In genomic region chr16:47666434-47666833, GRCh38 we compare ENCODE assay signal across 16 cellular contexts.
DNase-seq lines count a peak whose midpoint lies in the region; TF ChIP-seq lines count a peak whose summit lies in the region.
"Had no signal": no experiment of that assay in that cellular context is flagged by ENCODE, and none has a peak within 500 bp of the region (broad histone marks: within the 10 kb centered on the region; RNA-seq: fewer than 3 reads in every experiment).

No MANE protein-coding gene starts in this region.

- H2BK5ac ChIP-seq in H9 (ENCODE audit: insufficient read length, low read length) (no peak overlapping the region), mesendoderm (ENCODE audit: low read length) (no peak overlapping the region)

- H3K36me3 Mint-ChIP-seq in H9 (ENCODE audit: insufficient read depth in 1 of 3, low read depth in 3 of 3), result peaks cover 0 to 6% (median 4%) of the 10 kb centered on the region in 3 experiments; a peak in 3 of 7 replicates
- peaks cover 30% of the 10 kb centered on the region for H3K36me3 Mint-ChIP-seq in endodermal cell (ENCODE audit: low read depth)
- H3K36me3 Mint-ChIP-seq in T-helper 2 cell treated with Interferon-gamma antibody and Interleukin-4, amounts not matched to agents 5 μg/mL and 100 μg/mL, for 36 hours (ENCODE audit: low read depth), result peaks cover 16% of the 10 kb centered on the region

- peak overlapping the region; percentile 2 to 90 (median 14); a peak in 2 of 7 replicates for H3K27ac Mint-ChIP-seq in H9
- peak overlapping the region; percentile 33 for H3K27ac Mint-ChIP-seq in endodermal cell
- no peak overlapping the region for H3K27ac Mint-ChIP-seq in T-helper 2 cell treated with Interferon-gamma antibody and Interleukin-4, amounts not matched to agents 5 μg/mL and 100 μg/mL, for 36 hours

- H3K56ac ChIP-seq in H9 (ENCODE audit: insufficient read length, low read depth, low read length) (no peak overlapping the region), mesendoderm (ENCODE audit: low read length) (no peak overlapping the region)

- peaks cover 40% of the 10 kb centered on the region for H3K36me3 ChIP-seq in endodermal cell (ENCODE audit: control insufficient read depth, insufficient read depth, low read length)
- no peaks in the 10 kb centered on the region for H3K36me3 ChIP-seq in mesendoderm (ENCODE audit: control insufficient read depth, insufficient read depth, low read length)
- H3K36me3 ChIP-seq: BE2C had no signal

- H3K9me3 Mint-ChIP-seq in H9 (no peaks in the 10 kb centered on the region), endodermal cell (no peaks in the 10 kb centered on the region)
- no peaks in the 10 kb centered on the region for H3K9me3 Mint-ChIP-seq in T-helper 2 cell treated with Interferon-gamma antibody and Interleukin-4, amounts not matched to agents 5 μg/mL and 100 μg/mL, for 36 hours
- H3K9me3 Mint-ChIP-seq: CD4-positive, CD25-positive, alpha-beta regulatory T cell had no signal

- no peak overlapping the region for H4K5ac ChIP-seq in H9 (ENCODE audit: insufficient read length, low read depth, low read length)
- H4K5ac ChIP-seq in mesendoderm (ENCODE audit: low read length), result no peak overlapping the region

- H3K27ac ChIP-seq in H9 (ENCODE audit: insufficient read length, low read depth, low read length) (no peak overlapping the region), endodermal cell (ENCODE audit: low read depth, low read length) (no peak overlapping the region), mesendoderm (ENCODE audit: low read depth, low read length) (no peak overlapping the region)
- H3K27ac ChIP-seq: GM23248, HL-60 had no signal

- intact Hi-C loops in posterior vena cava (cut with DNase I), result no loop called here

- H4K91ac ChIP-seq in H9 (ENCODE audit: insufficient read length, low read depth, low read length), result no peak overlapping the region

- H3K23me2 ChIP-seq in H9 (ENCODE audit: insufficient read length, low read depth, low read length, poor library complexity, severe bottlenecking), result no peaks in the 10 kb centered on the region

- no peak overlapping the region for H4K8ac ChIP-seq in H9 (replicated peaks; ENCODE audit: insufficient read length, low read depth, low read length)
- no peak overlapping the region for H4K8ac ChIP-seq in mesendoderm (ENCODE audit: low read depth, low read length)

- H2BK12ac ChIP-seq in H9 (ENCODE audit: insufficient read length, low read depth, low read length), result no peak overlapping the region

- no peak overlapping the region for H3T11ph ChIP-seq in H9 (ENCODE audit: low read length)

- H3K4me1 Mint-ChIP-seq in H9 (0 out of 4 replicates have a peak, but pooled peaks cover 0 to 4% of the 10 kb centered on the region in 2 experiments), endodermal cell (peaks cover 7% of the 10 kb centered on the region)
- H3K4me1 Mint-ChIP-seq in T-helper 2 cell treated with Interferon-gamma antibody and Interleukin-4, amounts not matched to agents 5 μg/mL and 100 μg/mL, for 36 hours (ENCODE audit: low read depth), result no peaks in the 10 kb centered on the region
- H3K4me1 Mint-ChIP-seq: CD4-positive, CD25-positive, alpha-beta regulatory T cell had no signal

- H3K4me3 Mint-ChIP-seq in H9, result no peak overlapping the region
- H3K4me3 Mint-ChIP-seq in endodermal cell, result no peak overlapping the region
- no peak overlapping the region for H3K4me3 Mint-ChIP-seq in T-helper 2 cell treated with Interferon-gamma antibody and Interleukin-4, amounts not matched to agents 5 μg/mL and 100 μg/mL, for 36 hours
- H3K4me3 Mint-ChIP-seq: CD4-positive, CD25-positive, alpha-beta regulatory T cell had no signal

- H3K27me3 Mint-ChIP-seq in H9 (ENCODE audit: low read depth) (no peaks in the 10 kb centered on the region), endodermal cell (ENCODE audit: insufficient read depth) (no peaks in the 10 kb centered on the region)
- no peaks in the 10 kb centered on the region for H3K27me3 Mint-ChIP-seq in T-helper 2 cell treated with Interferon-gamma antibody and Interleukin-4, amounts not matched to agents 5 μg/mL and 100 μg/mL, for 36 hours (ENCODE audit: low read depth)
- H3K27me3 Mint-ChIP-seq: CD4-positive, CD25-positive, alpha-beta regulatory T cell had no signal

- H3K4ac ChIP-seq in H9 (ENCODE audit: low read depth, low read length), result no peak overlapping the region
- no peak overlapping the region for H3K4ac ChIP-seq in mesendoderm (ENCODE audit: low read depth, low read length)

- no peaks in the 10 kb centered on the region for H3K27me3 ChIP-seq in H9 (ENCODE audit: insufficient read depth, low read length)
- no peaks in the 10 kb centered on the region for H3K27me3 ChIP-seq in endodermal cell (ENCODE audit: control insufficient read depth, insufficient read depth, low read length, poor library complexity, severe bottlenecking)
- H3K27me3 ChIP-seq in mesendoderm (ENCODE audit: insufficient read depth, low read length, poor library complexity), result no peaks in the 10 kb centered on the region
- H3K27me3 ChIP-seq: BE2C had no signal

- H2BK120ac ChIP-seq in H9 (ENCODE audit: low read depth, low read length, poor library complexity, severe bottlenecking) (peak overlapping the region; percentile 0), mesendoderm (ENCODE audit: low read depth, low read length) (no peak overlapping the region)

- H3K4me3 ChIP-seq in endodermal cell (ENCODE audit: low read length) (no peak overlapping the region), mesendoderm (ENCODE audit: low read length) (no peak overlapping the region), foreskin fibroblast (ENCODE audit: low read depth in 1 of 2, low read length in 2 of 2) (no peak overlapping the region)
- H3K4me3 ChIP-seq: GM23248 had no signal

- H2AK5ac ChIP-seq in H9 (ENCODE audit: insufficient read length, low read length), result no peak overlapping the region
- no peak overlapping the region for H2AK5ac ChIP-seq in mesendoderm (ENCODE audit: low read length)

- no peak overlapping the region for H3K9ac ChIP-seq in H9 (ENCODE audit: extremely low read depth, insufficient read length, low read length)
- H3K9ac ChIP-seq in endodermal cell (ENCODE audit: extremely low read depth, low read length, poor library complexity, severe bottlenecking), result no peak overlapping the region
- no peak overlapping the region for H3K9ac ChIP-seq in mesendoderm (ENCODE audit: low read length)
- H3K9ac ChIP-seq: GM23248 had no signal

- H2AFZ ChIP-seq in H9 (ENCODE audit: low read length), result no peak overlapping the region
- H2AFZ ChIP-seq: GM23248 had no signal

- H3K18ac ChIP-seq in H9 (ENCODE audit: insufficient read length, low read depth, low read length) (no peak overlapping the region), mesendoderm (ENCODE audit: low read length) (no peak overlapping the region)

- H3K14ac ChIP-seq in H9 (ENCODE audit: insufficient read depth, low read length), result no peak overlapping the region

- WGBS in H9 (ENCODE audit: extremely low coverage, insufficient read length, low lambda C conversion rate), result no CpG with 5 or more reads among the region's 3 CpGs
- 92 to 93% methylated on average over 2 to 3 of the region's 3 CpGs for WGBS in endodermal cell (ENCODE audit: insufficient coverage in 1 of 2, insufficient read length in 1 of 2), 2 experiments
- no CpG with 5 or more reads among the region's 3 CpGs for WGBS in mesendoderm (ENCODE audit: extremely low coverage, insufficient coverage, low lambda C conversion rate)

- H3K23ac ChIP-seq in H9 (ENCODE audit: insufficient read length, low read depth, low read length), result no peak overlapping the region
- H3K23ac ChIP-seq in mesendoderm (ENCODE audit: low read length), result no peak overlapping the region

- no peaks in the 10 kb centered on the region for H3K79me2 ChIP-seq in H9 (ENCODE audit: insufficient read depth, low read length)
- no peaks in the 10 kb centered on the region for H3K79me2 ChIP-seq in mesendoderm (ENCODE audit: control insufficient read depth, insufficient read depth, low read length)

- H3K4me2 ChIP-seq in H9 (ENCODE audit: insufficient read depth, insufficient read length, low read length) (no peak overlapping the region), mesendoderm (ENCODE audit: low read length) (no peak overlapping the region)

- DNase-seq in H9, result no peak
- peak; percentile 57 for DNase-seq in endodermal cell
- DNase-seq in mesendoderm, result peak; percentile 61
- peak; percentile 48 for DNase-seq in posterior vena cava (ENCODE audit: low spot score)
- no peak for DNase-seq in NCI-H2081 treated with DMSO at 0.1 percent for 48 hours (lab: John Stamatoyannopoulos, UW)
- DNase-seq in foreskin fibroblast, result no peak
- DNase-seq in T-helper 2 cell treated with Interferon-gamma antibody and Interleukin-4, amounts not matched to agents 5 μg/mL and 100 μg/mL, for 36 hours (ENCODE audit: low spot score), result no peak
- no peak for DNase-seq in superior temporal gyrus (ENCODE audit: extremely low spot score)
- DNase-seq: BE2C; C1 segment of cervical spinal cord; Caco-2; CD4-positive, CD25-positive, alpha-beta regulatory T cell; GDM1; GM23248; HCEC 1CT had no signal

- no peak overlapping the region for H2BK20ac ChIP-seq in H9 (ENCODE audit: low read depth, low read length, poor library complexity, severe bottlenecking)

- H3K4me1 ChIP-seq in H9 (ENCODE audit: insufficient read depth, low read length) (no peaks in the 10 kb centered on the region), endodermal cell (ENCODE audit: control insufficient read depth, insufficient read depth, low read length) (no peaks in the 10 kb centered on the region), mesendoderm (ENCODE audit: control insufficient read depth, low read depth, low read length) (peaks cover 6% of the 10 kb centered on the region)
- H3K4me1 ChIP-seq: BE2C, Caco-2 had no signal

- no peaks in the 10 kb centered on the region for H4K20me1 ChIP-seq in H9 (ENCODE audit: control insufficient read depth, insufficient read depth, insufficient read length)

- no peak for TF ChIP-seq CTCF in H9 (conservative IDR thresholded peaks at IDR 0.05)
- TF ChIP-seq CTCF in endodermal cell (conservative IDR thresholded peaks at IDR 0.05), result no peak
- no peak for TF ChIP-seq CTCF in foreskin fibroblast (IDR thresholded peaks at IDR 0.05; ENCODE audit: low read depth, low read length)

- H3K79me1 ChIP-seq in H9 (ENCODE audit: insufficient read depth, low read depth, low read length, poor library complexity, severe bottlenecking) (no peaks in the 10 kb centered on the region), mesendoderm (ENCODE audit: low read length) (no peaks in the 10 kb centered on the region)

- H2BK15ac ChIP-seq in H9 (ENCODE audit: low read depth, low read length), result no peak overlapping the region
- H2BK15ac ChIP-seq in mesendoderm (replicated peaks; ENCODE audit: low read depth), result no peak overlapping the region

- H3K9me3 ChIP-seq in H9 (ENCODE audit: control insufficient read depth, low read depth, low read length) (no peaks in the 10 kb centered on the region), endodermal cell (ENCODE audit: control insufficient read depth, low read length) (no peaks in the 10 kb centered on the region)
- H3K9me3 ChIP-seq: BE2C, Caco-2 had no signal

Comparison
In these comparisons a context has a peak if more than half of its experiments do, and no peak if none do; other contexts are left out.
1. DNase-seq: peak in endodermal cell (single experiment), mesendoderm (single experiment) and posterior vena cava (single experiment); none in H9 (single experiment), NCI-H2081 treated with DMSO at 0.1 percent for 48 hours (single experiment), foreskin fibroblast (0 of 2), T-helper 2 cell treated with Interferon-gamma antibody and Interleukin-4, amounts not matched to agents 5 μg/mL and 100 μg/mL, for 36 hours (single experiment) and superior temporal gyrus (single experiment).